ENCODE assay signal across 8 cellular contexts in genomic region chr19:10270616-10271394, GRCh38. TPM values are rescaled to one million over a fixed set of nuclear protein-coding genes. Genes with fewer than 3 reads are reported as not detected.
DNase-seq lines count a peak whose midpoint lies in the region; ATAC-seq and TF ChIP-seq lines count a peak whose summit lies in the region.

ICAM1 (plus strand) TSS chr19:10271120; CDS start chr19:10271160, 40 bp downstream.

- H3K4me1 ChIP-seq in heart right ventricle = peaks cover 7 to 72% (median 46%) of the 10 kb centered on the region in 9 donors
- peaks cover 16% of the 10 kb centered on the region for H3K4me1 ChIP-seq in psoas muscle

- ATAC-seq in HG03432 (IDR thresholded peaks at IDR 0.05; ENCODE audit: unreplicated experiment) (peak; percentile 55), heart right ventricle (peak; percentile 67 to 77 (median 74)), psoas muscle (peak; percentile 54 to 83 (median 64)), GM21737 (IDR thresholded peaks at IDR 0.05; ENCODE audit: unreplicated experiment) (no peak)

- peak within 1 kb of the TSS; percentile 87 to 99 (median 91) for H3K27ac ChIP-seq in heart right ventricle
- H3K27ac ChIP-seq in psoas muscle = peak within 1 kb of the TSS; percentile 72

- H3K36me3 ChIP-seq in heart right ventricle = peaks cover 0 to 28% (median 0%) of the 10 kb centered on the region in 9 donors
- H3K36me3 ChIP-seq in psoas muscle (ENCODE audit: insufficient read depth in 1 of 2, low read depth in 1 of 2) = peaks cover 0 to 8% of the 10 kb centered on the region in 2 donors

- TF ChIP-seq CTCF in heart right ventricle (IDR thresholded peaks at IDR 0.05) (peak in 3 of 9 donors; percentile 7 to 21 (median 13)), psoas muscle (IDR thresholded peaks at IDR 0.05) (no peak)

- no peaks in the 10 kb centered on the region for H3K9me3 ChIP-seq in heart right ventricle
- no peaks in the 10 kb centered on the region for H3K9me3 ChIP-seq in psoas muscle

- H3K27me3 ChIP-seq in heart right ventricle (peaks cover 0 to 19% (median 3%) of the 10 kb centered on the region in 7 donors), psoas muscle (ENCODE audit: insufficient read depth in 3 of 3, low read length in 2 of 3) (peaks cover 0 to 22% (median 1%) of the 10 kb centered on the region in 3 donors)

- intact Hi-C loops in heart right ventricle (cut with DNase I) (loop anchor here in 6 of 10 donors (5.0 to 10.0 kb wide), 3 partner anchors 46 to 64 kb away; partner anchors contain the start of genes RAVER1 (in 5 of the 6), ICAM3 (in 2 of the 6) and FDX2 (in 1 of the 6)), psoas muscle (cut with DNase I) (loop anchor here in 1 of 2 donors (5.0 kb wide), 1 partner anchor 61 kb away; the partner anchor contains the start of gene RAVER1)

- WGBS in heart right ventricle, 2 donors = 3 to 4% methylated on average over 51 of the region's 51 CpGs
- 2% methylated on average over 41 to 51 of the region's 51 CpGs for WGBS in psoas muscle, 3 donors

- DNase-seq in NCI-H82 (lab: John Stamatoyannopoulos, UW) (peak; percentile 47), NCI-H82 treated with DMSO at 0.1 percent for 48 hours (lab: John Stamatoyannopoulos, UW; ENCODE audit: unreplicated experiment) (no peak), SKM-1 treated with dmso at 0.1 percent for 144 hours (lab: John Stamatoyannopoulos, UW; ENCODE audit: unreplicated experiment) (peak; percentile 59), heart right ventricle (peak; percentile 83 to 88), psoas muscle (peak; percentile 85 to 89)
- peak; percentile 68 for DNase-seq in activated naive CD4-positive, alpha-beta T cell treated with anti-CD3 and anti-CD28 coated beads, Interleukin-2, amount 50 U/mL, for 16 hours

- peak within 1 kb of the TSS; percentile 25 to 78 (median 58) for H3K4me3 ChIP-seq in heart right ventricle
- peak within 1 kb of the TSS; percentile 66 for H3K4me3 ChIP-seq in psoas muscle

RNA-seq across cellular contexts. Expression of gene ICAM1, which starts in this region (rescaled TPM):
- total RNA-seq in heart right ventricle = 10 to 100 TPM in 3 of 10 donors, 1 to 10 TPM in 7; 3.6 to 66.6 (median 9.3) TPM
- polyA plus RNA-seq in heart right ventricle = 10 to 100 TPM in 1 of 2 donors, 1 to 10 TPM in 1; 6.9 to 12.1 TPM
- total RNA-seq in psoas muscle = 1 to 10 TPM; 3.7 to 8.0 (median 6.9) TPM
- 1 to 10 TPM; 2.7 to 7.5 (median 3.3) TPM for polyA plus RNA-seq in psoas muscle
